Comparison of ENCODE assay signal across 3 cellular contexts in the genomic region with DNA sequence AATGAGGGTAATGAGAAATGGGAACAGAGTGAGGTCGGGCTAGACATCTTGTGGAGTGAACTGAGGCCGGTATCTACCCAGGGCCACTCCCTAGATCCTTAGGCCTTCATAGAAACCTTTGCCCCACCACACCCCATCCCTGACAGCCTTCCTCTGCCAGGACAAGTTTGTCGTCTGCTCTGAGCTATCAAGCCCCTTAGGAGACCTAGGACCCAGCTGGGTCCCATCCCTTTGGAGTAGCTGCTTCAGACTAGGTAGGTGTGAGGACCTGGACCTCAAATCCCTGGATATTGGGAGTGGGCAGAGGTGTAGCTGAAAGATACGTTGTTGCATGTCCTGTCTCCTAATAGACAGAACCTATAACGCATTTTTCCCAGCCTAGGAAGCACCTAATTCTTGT.
TF ChIP-seq lines count a peak whose summit lies in the region.

TSS of gene TMEM253 (plus strand) at position 136 of the 400 bp plus-strand sequence. CDS start 278 bp downstream, outside the sequence.

TF ChIP-seq in A549, 52 proteins besides CTCF, POLR2A, EP300 and RAD21:
- TF ChIP-seq GATA3 (IDR thresholded peaks at IDR 0.05; ENCODE audit: borderline replicate concordance) (no peak), POLR2AphosphoS2 (conservative IDR thresholded peaks at IDR 0.05; ENCODE audit: low read length) (no peak), BHLHE40 (IDR thresholded peaks at IDR 0.05; ENCODE audit: low read depth, low read length) (no peak), MYC (IDR thresholded peaks at IDR 0.05; ENCODE audit: borderline replicate concordance, low read length) (no peak), FOXS1 (CRISPR knock-in tag; IDR thresholded peaks at IDR 0.05) (no peak), SREBF2 (IDR thresholded peaks at IDR 0.05) (no peak), ATOH8 (CRISPR knock-in tag; IDR thresholded peaks at IDR 0.05; ENCODE audit: low read depth) (no peak), SMC3 (IDR thresholded peaks at IDR 0.05) (no peak), JUN (IDR thresholded peaks at IDR 0.05) (no peak), KDM1A (IDR thresholded peaks at IDR 0.05; ENCODE audit: low read depth) (no peak), RNF2 (IDR thresholded peaks at IDR 0.05; ENCODE audit: borderline replicate concordance, low read depth) (no peak), CHD4 (IDR thresholded peaks at IDR 0.05; ENCODE audit: borderline replicate concordance) (no peak), HOXA7 (CRISPR knock-in tag; IDR thresholded peaks at IDR 0.05) (no peak)
- TF ChIP-seq, protein P1, sequence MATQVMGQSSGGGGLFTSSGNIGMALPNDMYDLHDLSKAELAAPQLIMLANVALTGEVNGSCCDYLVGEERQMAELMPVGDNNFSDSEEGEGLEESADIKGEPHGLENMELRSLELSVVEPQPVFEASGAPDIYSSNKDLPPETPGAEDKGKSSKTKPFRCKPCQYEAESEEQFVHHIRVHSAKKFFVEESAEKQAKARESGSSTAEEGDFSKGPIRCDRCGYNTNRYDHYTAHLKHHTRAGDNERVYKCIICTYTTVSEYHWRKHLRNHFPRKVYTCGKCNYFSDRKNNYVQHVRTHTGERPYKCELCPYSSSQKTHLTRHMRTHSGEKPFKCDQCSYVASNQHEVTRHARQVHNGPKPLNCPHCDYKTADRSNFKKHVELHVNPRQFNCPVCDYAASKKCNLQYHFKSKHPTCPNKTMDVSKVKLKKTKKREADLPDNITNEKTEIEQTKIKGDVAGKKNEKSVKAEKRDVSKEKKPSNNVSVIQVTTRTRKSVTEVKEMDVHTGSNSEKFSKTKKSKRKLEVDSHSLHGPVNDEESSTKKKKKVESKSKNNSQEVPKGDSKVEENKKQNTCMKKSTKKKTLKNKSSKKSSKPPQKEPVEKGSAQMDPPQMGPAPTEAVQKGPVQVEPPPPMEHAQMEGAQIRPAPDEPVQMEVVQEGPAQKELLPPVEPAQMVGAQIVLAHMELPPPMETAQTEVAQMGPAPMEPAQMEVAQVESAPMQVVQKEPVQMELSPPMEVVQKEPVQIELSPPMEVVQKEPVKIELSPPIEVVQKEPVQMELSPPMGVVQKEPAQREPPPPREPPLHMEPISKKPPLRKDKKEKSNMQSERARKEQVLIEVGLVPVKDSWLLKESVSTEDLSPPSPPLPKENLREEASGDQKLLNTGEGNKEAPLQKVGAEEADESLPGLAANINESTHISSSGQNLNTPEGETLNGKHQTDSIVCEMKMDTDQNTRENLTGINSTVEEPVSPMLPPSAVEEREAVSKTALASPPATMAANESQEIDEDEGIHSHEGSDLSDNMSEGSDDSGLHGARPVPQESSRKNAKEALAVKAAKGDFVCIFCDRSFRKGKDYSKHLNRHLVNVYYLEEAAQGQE (IDR thresholded peaks at IDR 0.05) = no peak
- TF ChIP-seq, protein P2, sequence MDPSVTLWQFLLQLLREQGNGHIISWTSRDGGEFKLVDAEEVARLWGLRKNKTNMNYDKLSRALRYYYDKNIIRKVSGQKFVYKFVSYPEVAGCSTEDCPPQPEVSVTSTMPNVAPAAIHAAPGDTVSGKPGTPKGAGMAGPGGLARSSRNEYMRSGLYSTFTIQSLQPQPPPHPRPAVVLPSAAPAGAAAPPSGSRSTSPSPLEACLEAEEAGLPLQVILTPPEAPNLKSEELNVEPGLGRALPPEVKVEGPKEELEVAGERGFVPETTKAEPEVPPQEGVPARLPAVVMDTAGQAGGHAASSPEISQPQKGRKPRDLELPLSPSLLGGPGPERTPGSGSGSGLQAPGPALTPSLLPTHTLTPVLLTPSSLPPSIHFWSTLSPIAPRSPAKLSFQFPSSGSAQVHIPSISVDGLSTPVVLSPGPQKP (IDR thresholded peaks at IDR 0.05; ENCODE audit: low read depth, low read length) = no peak

TF ChIP-seq in GM23338, 12 proteins besides CTCF, POLR2A, EP300 and RAD21 (continues in another document):
- TF ChIP-seq NANOG (IDR thresholded peaks at IDR 0.05; ENCODE audit: borderline replicate concordance) (no peak), CREB1 (CRISPR knock-in tag; IDR thresholded peaks at IDR 0.05; ENCODE audit: low read depth) (no peak), EZH2phosphoT487 (IDR thresholded peaks at IDR 0.05; ENCODE audit: unreplicated experiment) (no peak), ZNF114 (CRISPR knock-in tag; IDR thresholded peaks at IDR 0.05) (no peak), ZNF462 (CRISPR knock-in tag; IDR thresholded peaks at IDR 0.05) (no peak), ZNF331 (CRISPR knock-in tag; IDR thresholded peaks at IDR 0.05; ENCODE audit: low read depth) (no peak), ETS1 (IDR thresholded peaks at IDR 0.05) (no peak), EZH2 (IDR thresholded peaks at IDR 0.05; ENCODE audit: low read depth, unreplicated experiment) (no peak), STAT1 (IDR thresholded peaks at IDR 0.05; ENCODE audit: unreplicated experiment) (no peak)

TF ChIP-seq in K562, 482 proteins besides CTCF, POLR2A, EP300 and RAD21:
- no peak for TF ChIP-seq MCM2 (IDR thresholded peaks at IDR 0.05; ENCODE audit: low read depth)
- TF ChIP-seq NRF1 (conservative IDR thresholded peaks at IDR 0.05 in 1 of 2, IDR thresholded peaks at IDR 0.05 in 1 of 2) = no peak
- TF ChIP-seq, protein P3, sequence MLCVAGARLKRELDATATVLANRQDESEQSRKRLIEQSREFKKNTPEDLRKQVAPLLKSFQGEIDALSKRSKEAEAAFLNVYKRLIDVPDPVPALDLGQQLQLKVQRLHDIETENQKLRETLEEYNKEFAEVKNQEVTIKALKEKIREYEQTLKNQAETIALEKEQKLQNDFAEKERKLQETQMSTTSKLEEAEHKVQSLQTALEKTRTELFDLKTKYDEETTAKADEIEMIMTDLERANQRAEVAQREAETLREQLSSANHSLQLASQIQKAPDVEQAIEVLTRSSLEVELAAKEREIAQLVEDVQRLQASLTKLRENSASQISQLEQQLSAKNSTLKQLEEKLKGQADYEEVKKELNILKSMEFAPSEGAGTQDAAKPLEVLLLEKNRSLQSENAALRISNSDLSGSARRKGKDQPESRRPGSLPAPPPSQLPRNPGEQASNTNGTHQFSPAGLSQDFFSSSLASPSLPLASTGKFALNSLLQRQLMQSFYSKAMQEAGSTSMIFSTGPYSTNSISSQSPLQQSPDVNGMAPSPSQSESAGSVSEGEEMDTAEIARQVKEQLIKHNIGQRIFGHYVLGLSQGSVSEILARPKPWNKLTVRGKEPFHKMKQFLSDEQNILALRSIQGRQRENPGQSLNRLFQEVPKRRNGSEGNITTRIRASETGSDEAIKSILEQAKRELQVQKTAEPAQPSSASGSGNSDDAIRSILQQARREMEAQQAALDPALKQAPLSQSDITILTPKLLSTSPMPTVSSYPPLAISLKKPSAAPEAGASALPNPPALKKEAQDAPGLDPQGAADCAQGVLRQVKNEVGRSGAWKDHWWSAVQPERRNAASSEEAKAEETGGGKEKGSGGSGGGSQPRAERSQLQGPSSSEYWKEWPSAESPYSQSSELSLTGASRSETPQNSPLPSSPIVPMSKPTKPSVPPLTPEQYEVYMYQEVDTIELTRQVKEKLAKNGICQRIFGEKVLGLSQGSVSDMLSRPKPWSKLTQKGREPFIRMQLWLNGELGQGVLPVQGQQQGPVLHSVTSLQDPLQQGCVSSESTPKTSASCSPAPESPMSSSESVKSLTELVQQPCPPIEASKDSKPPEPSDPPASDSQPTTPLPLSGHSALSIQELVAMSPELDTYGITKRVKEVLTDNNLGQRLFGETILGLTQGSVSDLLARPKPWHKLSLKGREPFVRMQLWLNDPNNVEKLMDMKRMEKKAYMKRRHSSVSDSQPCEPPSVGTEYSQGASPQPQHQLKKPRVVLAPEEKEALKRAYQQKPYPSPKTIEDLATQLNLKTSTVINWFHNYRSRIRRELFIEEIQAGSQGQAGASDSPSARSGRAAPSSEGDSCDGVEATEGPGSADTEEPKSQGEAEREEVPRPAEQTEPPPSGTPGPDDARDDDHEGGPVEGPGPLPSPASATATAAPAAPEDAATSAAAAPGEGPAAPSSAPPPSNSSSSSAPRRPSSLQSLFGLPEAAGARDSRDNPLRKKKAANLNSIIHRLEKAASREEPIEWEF (CRISPR knock-in tag; IDR thresholded peaks at IDR 0.05) = no peak
- TF ChIP-seq, protein P4, sequence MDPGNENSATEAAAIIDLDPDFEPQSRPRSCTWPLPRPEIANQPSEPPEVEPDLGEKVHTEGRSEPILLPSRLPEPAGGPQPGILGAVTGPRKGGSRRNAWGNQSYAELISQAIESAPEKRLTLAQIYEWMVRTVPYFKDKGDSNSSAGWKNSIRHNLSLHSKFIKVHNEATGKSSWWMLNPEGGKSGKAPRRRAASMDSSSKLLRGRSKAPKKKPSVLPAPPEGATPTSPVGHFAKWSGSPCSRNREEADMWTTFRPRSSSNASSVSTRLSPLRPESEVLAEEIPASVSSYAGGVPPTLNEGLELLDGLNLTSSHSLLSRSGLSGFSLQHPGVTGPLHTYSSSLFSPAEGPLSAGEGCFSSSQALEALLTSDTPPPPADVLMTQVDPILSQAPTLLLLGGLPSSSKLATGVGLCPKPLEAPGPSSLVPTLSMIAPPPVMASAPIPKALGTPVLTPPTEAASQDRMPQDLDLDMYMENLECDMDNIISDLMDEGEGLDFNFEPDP (CRISPR knock-in tag; IDR thresholded peaks at IDR 0.05) = no peak
- no peak for TF ChIP-seq SETDB1 (IDR thresholded peaks at IDR 0.05; ENCODE audit: low read length)
- no peak for TF ChIP-seq SRSF3 (IDR thresholded peaks at IDR 0.05; ENCODE audit: insufficient read depth, low read length)
- no peak for TF ChIP-seq GTF2B (IDR thresholded peaks at IDR 0.05; ENCODE audit: extremely low read depth, insufficient read length)
- TF ChIP-seq ZNF316 (IDR thresholded peaks at IDR 0.05) = no peak
- TF ChIP-seq E2F5 (CRISPR knock-in tag; IDR thresholded peaks at IDR 0.05) = no peak
- no peak for TF ChIP-seq PRMT5 (CRISPR knock-in tag; IDR thresholded peaks at IDR 0.05)
- TF ChIP-seq ZNF239 (CRISPR knock-in tag; IDR thresholded peaks at IDR 0.05) = no peak
- no peak for TF ChIP-seq ZFP36 (IDR thresholded peaks at IDR 0.05; ENCODE audit: low read depth, low read length, partially characterized antibody)
- no peak for TF ChIP-seq GABPB2 (CRISPR knock-in tag; conservative IDR thresholded peaks at IDR 0.05)
- TF ChIP-seq ZC3H11A (IDR thresholded peaks at IDR 0.05; ENCODE audit: low read depth, low read length) = no peak
- TF ChIP-seq ZNF583 (CRISPR knock-in tag; IDR thresholded peaks at IDR 0.05) = no peak
- no peak for TF ChIP-seq PBX2 (CRISPR knock-in tag; IDR thresholded peaks at IDR 0.05; ENCODE audit: low read depth)
- TF ChIP-seq PBX2 (tag; conservative IDR thresholded peaks at IDR 0.05; ENCODE audit: low read depth) = no peak
TF ChIP-seq in K562: peak in this region for 0.
